9 cellular contexts compared by ENCODE assay signal in genomic region chr5:132019857-132020555, GRCh38. TPM values are rescaled to one million over a fixed set of nuclear protein-coding genes. Genes with fewer than 3 reads are reported as not detected.
DNase-seq lines count a peak whose midpoint lies in the region; ATAC-seq and TF ChIP-seq lines count a peak whose summit lies in the region.
"Had no signal": no experiment of that assay in that cellular context is flagged by ENCODE, and none has a peak within 500 bp of the region (broad histone marks: within the 10 kb centered on the region; RNA-seq: fewer than 3 reads in every experiment).

No MANE protein-coding gene starts in this region.

- H3K27me3 ChIP-seq in CD4-positive, alpha-beta T cell (ENCODE audit: control insufficient read depth, insufficient read depth, low read length), result no peaks in the 10 kb centered on the region

- TF ChIP-seq CTCF in CD4-positive, alpha-beta T cell (IDR thresholded peaks at IDR 0.05), result no peak

- H3K27ac ChIP-seq in CD4-positive, alpha-beta T cell (ENCODE audit: low read depth, low read length), result no peak overlapping the region
- H3K27ac ChIP-seq: SK-N-MC had no signal

- DNase-seq in CD4-positive, alpha-beta T cell, result peak; percentile 29 to 63 (median 50)
- peak; percentile 28 for DNase-seq in NAMALWA (ENCODE audit: low spot score)
- DNase-seq in activated naive CD8-positive, alpha-beta T cell treated with anti-CD3 and anti-CD28 coated beads for 36 hours, result peak; percentile 82
- peak; percentile 66 for DNase-seq in stimulated activated naive B cell treated with anti-CD40 and anti-IgM and Interleukin-4, amounts not matched to agents 10 μg/mL and 1 μg/mL and 100 μg/mL, for 72 hours
- DNase-seq in SHP77 treated with DMSO at 0.1 percent for 48 hours (lab: John Stamatoyannopoulos, UW), result no peak
- DNase-seq in inferior parietal cortex (ENCODE audit: extremely low spot score), result no peak
- DNase-seq in NCI-H1092 (lab: John Stamatoyannopoulos, UW), result no peak

- H3K4me1 Mint-ChIP-seq in CD4-positive, alpha-beta T cell (ENCODE audit: low read depth), result peaks cover 46% of the 10 kb centered on the region
- peaks cover 49% of the 10 kb centered on the region for H3K4me1 Mint-ChIP-seq in activated naive CD8-positive, alpha-beta T cell treated with anti-CD3 and anti-CD28 coated beads for 36 hours
- H3K4me1 Mint-ChIP-seq in stimulated activated naive B cell treated with anti-CD40 and anti-IgM and Interleukin-4, amounts not matched to agents 10 μg/mL and 1 μg/mL and 100 μg/mL, for 72 hours, result peaks cover 18 to 35% of the 10 kb centered on the region in 2 donors

- H3K27me3 Mint-ChIP-seq in CD4-positive, alpha-beta T cell, result peaks cover 17% of the 10 kb centered on the region
- peaks cover 33% of the 10 kb centered on the region for H3K27me3 Mint-ChIP-seq in activated naive CD8-positive, alpha-beta T cell treated with anti-CD3 and anti-CD28 coated beads for 36 hours
- peaks cover 33 to 53% of the 10 kb centered on the region in 2 donors for H3K27me3 Mint-ChIP-seq in stimulated activated naive B cell treated with anti-CD40 and anti-IgM and Interleukin-4, amounts not matched to agents 10 μg/mL and 1 μg/mL and 100 μg/mL, for 72 hours

- CTCF ChIA-PET in CD4-positive, alpha-beta T cell (lab: Charles Lee), result no interaction called here

- no peaks in the 10 kb centered on the region for H3K9me3 Mint-ChIP-seq in CD4-positive, alpha-beta T cell
- no peaks in the 10 kb centered on the region for H3K9me3 Mint-ChIP-seq in activated naive CD8-positive, alpha-beta T cell treated with anti-CD3 and anti-CD28 coated beads for 36 hours
- no peaks in the 10 kb centered on the region for H3K9me3 Mint-ChIP-seq in stimulated activated naive B cell treated with anti-CD40 and anti-IgM and Interleukin-4, amounts not matched to agents 10 μg/mL and 1 μg/mL and 100 μg/mL, for 72 hours

- H3K36me3 Mint-ChIP-seq in CD4-positive, alpha-beta T cell (ENCODE audit: low read depth), result no peaks in the 10 kb centered on the region
- H3K36me3 Mint-ChIP-seq in activated naive CD8-positive, alpha-beta T cell treated with anti-CD3 and anti-CD28 coated beads for 36 hours, result no peaks in the 10 kb centered on the region
- no peaks in the 10 kb centered on the region for H3K36me3 Mint-ChIP-seq in stimulated activated naive B cell treated with anti-CD40 and anti-IgM and Interleukin-4, amounts not matched to agents 10 μg/mL and 1 μg/mL and 100 μg/mL, for 72 hours

- ATAC-seq in CD4-positive, alpha-beta T cell (ENCODE audit: poor library complexity), result peak; percentile 94
- ATAC-seq in GM21526 (IDR thresholded peaks at IDR 0.05; ENCODE audit: low FRiP score, unreplicated experiment), result peak; percentile 98
- ATAC-seq in stimulated activated naive B cell treated with anti-CD40 and anti-IgM and Interleukin-4, amounts not matched to agents 10 μg/mL and 1 μg/mL and 100 μg/mL, for 72 hours (replicated peaks), result peak; percentile 90 to 92

- peak overlapping the region; percentile 85 for H3K27ac Mint-ChIP-seq in CD4-positive, alpha-beta T cell
- peak overlapping the region; percentile 94 for H3K27ac Mint-ChIP-seq in activated naive CD8-positive, alpha-beta T cell treated with anti-CD3 and anti-CD28 coated beads for 36 hours
- H3K27ac Mint-ChIP-seq in stimulated activated naive B cell treated with anti-CD40 and anti-IgM and Interleukin-4, amounts not matched to agents 10 μg/mL and 1 μg/mL and 100 μg/mL, for 72 hours, result peak overlapping the region; percentile 86

- peak overlapping the region; percentile 26 for H3K4me3 Mint-ChIP-seq in CD4-positive, alpha-beta T cell
- H3K4me3 Mint-ChIP-seq in activated naive CD8-positive, alpha-beta T cell treated with anti-CD3 and anti-CD28 coated beads for 36 hours, result peak overlapping the region; percentile 12
- peak overlapping the region in 1 of 2 donors; percentile 47 for H3K4me3 Mint-ChIP-seq in stimulated activated naive B cell treated with anti-CD40 and anti-IgM and Interleukin-4, amounts not matched to agents 10 μg/mL and 1 μg/mL and 100 μg/mL, for 72 hours

- POLR2A ChIA-PET in CD4-positive, alpha-beta T cell (lab: Charles Lee), result interaction anchor here (1.1 kb wide), 1 partner anchor 8 kb away, joined by 3 read pairs; the partner anchor contains the start of gene ACSL6

- no peaks in the 10 kb centered on the region for H3K9me3 ChIP-seq in CD4-positive, alpha-beta T cell (ENCODE audit: control insufficient read depth, low read length)

- intact Hi-C loops in CD4-positive, alpha-beta T cell (cut with DNase I, micrococcal nuclease), result loop anchor here in 1 of 2 experiments (5.0 kb wide), 1 partner anchor 37 kb away; no protein-coding TSS in a partner anchor

RNA-seq across cellular contexts. Expression of gene ACSL6, which starts 8.5 kb away (rescaled TPM):
- 10 to 100 TPM; 13.9 to 17.6 TPM for total RNA-seq in CD4-positive, alpha-beta T cell
- total RNA-seq in activated naive CD8-positive, alpha-beta T cell treated with anti-CD3 and anti-CD28 coated beads for 36 hours, result 1 to 10 TPM; 4.6 to 5.8 TPM

RNA-seq across cellular contexts. Expression of gene IL3, which starts 40.4 kb away (rescaled TPM):
- not detected for total RNA-seq in CD4-positive, alpha-beta T cell
- under 1 TPM; 0.20 to 0.49 TPM for total RNA-seq in activated naive CD8-positive, alpha-beta T cell treated with anti-CD3 and anti-CD28 coated beads for 36 hours

RNA-seq across cellular contexts. Expression of gene CSF2, which starts 53.6 kb away (rescaled TPM):
- not detected for total RNA-seq in CD4-positive, alpha-beta T cell
- 100 to 1,000 TPM; 103 to 107 TPM for total RNA-seq in activated naive CD8-positive, alpha-beta T cell treated with anti-CD3 and anti-CD28 coated beads for 36 hours

Comparison
In these comparisons a context has a peak if more than half of its experiments do, and no peak if none do; other contexts are left out.
1. DNase-seq: peak in CD4-positive, alpha-beta T cell (10 of 10), NAMALWA (single experiment), activated naive CD8-positive, alpha-beta T cell treated with anti-CD3 and anti-CD28 coated beads for 36 hours (single experiment) and stimulated activated naive B cell treated with anti-CD40 and anti-IgM and Interleukin-4, amounts not matched to agents 10 μg/mL and 1 μg/mL and 100 μg/mL, for 72 hours (single experiment); none in SHP77 treated with DMSO at 0.1 percent for 48 hours (single experiment), inferior parietal cortex (single experiment) and NCI-H1092 (single experiment).
2. RNA of gene CSF2, which starts 53.6 kb away (total RNA-seq): 103 to 107 TPM in activated naive CD8-positive, alpha-beta T cell treated with anti-CD3 and anti-CD28 coated beads for 36 hours; not detected in CD4-positive, alpha-beta T cell; every median in the first group is over 10 times any median in the second.
3. Peak in every context shown above with its lines, with median percentiles within 50 percentile points of each other: ATAC-seq and H3K27ac Mint-ChIP-seq.